Comparison of ENCODE assay signal across 11 cellular contexts in the genomic region with DNA sequence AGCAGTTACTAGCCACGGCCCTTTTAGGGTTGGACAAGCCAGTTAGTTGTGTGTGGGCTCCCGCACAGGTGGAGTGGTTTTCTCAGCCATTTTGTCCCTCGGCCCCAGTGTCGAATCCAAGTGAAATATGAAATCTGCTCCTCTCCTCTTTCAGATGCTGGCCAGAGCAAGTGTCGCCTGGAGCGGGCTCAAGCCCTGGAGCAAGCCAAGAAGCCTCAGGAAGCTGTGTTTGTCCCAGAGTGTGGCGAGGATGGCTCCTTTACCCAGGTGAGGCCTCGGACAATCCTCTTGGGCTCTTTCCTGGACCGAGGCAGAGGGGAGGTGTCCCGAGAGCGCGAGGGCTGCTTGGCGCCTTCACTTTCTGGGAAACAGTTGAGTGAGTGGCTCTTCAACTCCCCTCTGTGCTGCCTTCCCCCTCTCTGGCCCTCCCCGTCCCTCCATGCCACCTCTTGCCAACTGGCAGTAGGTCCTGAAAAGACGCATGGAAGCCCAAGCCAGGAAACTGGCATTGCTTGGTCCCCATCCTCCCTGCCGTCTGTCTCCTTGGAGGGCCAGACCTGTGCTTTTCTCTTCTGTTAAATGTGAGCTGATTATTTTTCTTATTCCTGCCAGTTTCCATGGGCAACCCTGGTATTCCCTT.
"Had no signal": no experiment of that assay in that cellular context is flagged by ENCODE, and none has a peak within 500 bp of the region (broad histone marks: within the 10 kb centered on the region; RNA-seq: fewer than 3 reads in every experiment).

No MANE protein-coding gene starts in this region.

- DNase-seq: activated CD4-positive, alpha-beta T cell treated with anti-CD3 and anti-CD28 coated beads, Interleukin-2, amount 10 ng/mL, durations not matched to agents 7 days and 5 days; activated CD4-positive, CD25-positive, alpha-beta regulatory T cell; activated CD8-positive, alpha-beta memory T cell treated with anti-CD3 and anti-CD28 coated beads for 24 hours; activated naive CD4-positive, alpha-beta T cell treated with anti-CD3 and anti-CD28 coated beads, Interleukin-2, amount 10 ng/mL, durations not matched to agents 7 days and 5 days; activated T-cell treated with anti-CD3 and anti-CD28 coated beads for 4 hours; heart left ventricle; sigmoid colon; stimulated activated CD4-positive, alpha-beta T cell treated with anti-CD3 and anti-CD28 coated beads, Interleukin-2, amount 100 ng/mL, for 48 hours; T-helper 2 cell; testis had no signal

- ATAC-seq: activated T-helper 17 cell treated with anti-CD3 and anti-CD28 coated beads, Interleukin-2, amount 50 U/mL, for 72 hours; heart left ventricle had no signal

- H3K4me3 ChIP-seq: heart left ventricle, sigmoid colon, testis had no signal
